Comparison of ENCODE assay signal across 1 cellular context in the genomic region with DNA sequence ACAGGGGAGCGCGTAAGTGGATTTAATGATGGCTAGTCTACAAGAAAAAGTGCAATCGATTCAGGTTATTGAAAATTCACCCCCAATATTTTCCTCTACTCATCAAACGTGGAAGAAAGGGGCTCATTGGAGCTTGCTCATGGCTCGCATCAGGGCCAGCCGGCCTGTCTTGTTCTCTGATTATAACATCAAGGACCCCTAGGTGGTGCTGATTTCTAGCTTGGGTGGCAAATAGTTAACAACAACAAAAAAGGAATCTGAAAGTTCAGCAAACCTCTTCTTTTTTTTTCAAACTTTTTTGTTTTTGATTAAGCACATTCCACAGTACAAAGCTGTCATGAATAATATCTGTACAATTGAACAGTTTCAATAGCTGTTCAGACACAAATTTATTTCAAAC.
TF ChIP-seq lines count a peak whose summit lies in the region.

No MANE protein-coding gene starts in this region.

TF ChIP-seq in GM23338, 12 proteins besides CTCF, POLR2A, EP300 and RAD21 (continued from another document):
- TF ChIP-seq, protein P1, sequence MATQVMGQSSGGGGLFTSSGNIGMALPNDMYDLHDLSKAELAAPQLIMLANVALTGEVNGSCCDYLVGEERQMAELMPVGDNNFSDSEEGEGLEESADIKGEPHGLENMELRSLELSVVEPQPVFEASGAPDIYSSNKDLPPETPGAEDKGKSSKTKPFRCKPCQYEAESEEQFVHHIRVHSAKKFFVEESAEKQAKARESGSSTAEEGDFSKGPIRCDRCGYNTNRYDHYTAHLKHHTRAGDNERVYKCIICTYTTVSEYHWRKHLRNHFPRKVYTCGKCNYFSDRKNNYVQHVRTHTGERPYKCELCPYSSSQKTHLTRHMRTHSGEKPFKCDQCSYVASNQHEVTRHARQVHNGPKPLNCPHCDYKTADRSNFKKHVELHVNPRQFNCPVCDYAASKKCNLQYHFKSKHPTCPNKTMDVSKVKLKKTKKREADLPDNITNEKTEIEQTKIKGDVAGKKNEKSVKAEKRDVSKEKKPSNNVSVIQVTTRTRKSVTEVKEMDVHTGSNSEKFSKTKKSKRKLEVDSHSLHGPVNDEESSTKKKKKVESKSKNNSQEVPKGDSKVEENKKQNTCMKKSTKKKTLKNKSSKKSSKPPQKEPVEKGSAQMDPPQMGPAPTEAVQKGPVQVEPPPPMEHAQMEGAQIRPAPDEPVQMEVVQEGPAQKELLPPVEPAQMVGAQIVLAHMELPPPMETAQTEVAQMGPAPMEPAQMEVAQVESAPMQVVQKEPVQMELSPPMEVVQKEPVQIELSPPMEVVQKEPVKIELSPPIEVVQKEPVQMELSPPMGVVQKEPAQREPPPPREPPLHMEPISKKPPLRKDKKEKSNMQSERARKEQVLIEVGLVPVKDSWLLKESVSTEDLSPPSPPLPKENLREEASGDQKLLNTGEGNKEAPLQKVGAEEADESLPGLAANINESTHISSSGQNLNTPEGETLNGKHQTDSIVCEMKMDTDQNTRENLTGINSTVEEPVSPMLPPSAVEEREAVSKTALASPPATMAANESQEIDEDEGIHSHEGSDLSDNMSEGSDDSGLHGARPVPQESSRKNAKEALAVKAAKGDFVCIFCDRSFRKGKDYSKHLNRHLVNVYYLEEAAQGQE (IDR thresholded peaks at IDR 0.05; ENCODE audit: unreplicated experiment), result no peak
- TF ChIP-seq CREB1 (CRISPR knock-in tag; IDR thresholded peaks at IDR 0.05; ENCODE audit: low read depth) (no peak), JUNB (IDR thresholded peaks at IDR 0.05; ENCODE audit: unreplicated experiment) (no peak), EZH2phosphoT487 (IDR thresholded peaks at IDR 0.05; ENCODE audit: unreplicated experiment) (no peak), STAT1 (IDR thresholded peaks at IDR 0.05; ENCODE audit: unreplicated experiment) (no peak), NANOG (IDR thresholded peaks at IDR 0.05; ENCODE audit: borderline replicate concordance) (no peak), POLR2AphosphoS5 (IDR thresholded peaks at IDR 0.05; ENCODE audit: low read depth) (no peak), ZNF114 (CRISPR knock-in tag; IDR thresholded peaks at IDR 0.05) (no peak), EZH2 (IDR thresholded peaks at IDR 0.05; ENCODE audit: low read depth, unreplicated experiment) (no peak)
- TF ChIP-seq, protein P2, sequence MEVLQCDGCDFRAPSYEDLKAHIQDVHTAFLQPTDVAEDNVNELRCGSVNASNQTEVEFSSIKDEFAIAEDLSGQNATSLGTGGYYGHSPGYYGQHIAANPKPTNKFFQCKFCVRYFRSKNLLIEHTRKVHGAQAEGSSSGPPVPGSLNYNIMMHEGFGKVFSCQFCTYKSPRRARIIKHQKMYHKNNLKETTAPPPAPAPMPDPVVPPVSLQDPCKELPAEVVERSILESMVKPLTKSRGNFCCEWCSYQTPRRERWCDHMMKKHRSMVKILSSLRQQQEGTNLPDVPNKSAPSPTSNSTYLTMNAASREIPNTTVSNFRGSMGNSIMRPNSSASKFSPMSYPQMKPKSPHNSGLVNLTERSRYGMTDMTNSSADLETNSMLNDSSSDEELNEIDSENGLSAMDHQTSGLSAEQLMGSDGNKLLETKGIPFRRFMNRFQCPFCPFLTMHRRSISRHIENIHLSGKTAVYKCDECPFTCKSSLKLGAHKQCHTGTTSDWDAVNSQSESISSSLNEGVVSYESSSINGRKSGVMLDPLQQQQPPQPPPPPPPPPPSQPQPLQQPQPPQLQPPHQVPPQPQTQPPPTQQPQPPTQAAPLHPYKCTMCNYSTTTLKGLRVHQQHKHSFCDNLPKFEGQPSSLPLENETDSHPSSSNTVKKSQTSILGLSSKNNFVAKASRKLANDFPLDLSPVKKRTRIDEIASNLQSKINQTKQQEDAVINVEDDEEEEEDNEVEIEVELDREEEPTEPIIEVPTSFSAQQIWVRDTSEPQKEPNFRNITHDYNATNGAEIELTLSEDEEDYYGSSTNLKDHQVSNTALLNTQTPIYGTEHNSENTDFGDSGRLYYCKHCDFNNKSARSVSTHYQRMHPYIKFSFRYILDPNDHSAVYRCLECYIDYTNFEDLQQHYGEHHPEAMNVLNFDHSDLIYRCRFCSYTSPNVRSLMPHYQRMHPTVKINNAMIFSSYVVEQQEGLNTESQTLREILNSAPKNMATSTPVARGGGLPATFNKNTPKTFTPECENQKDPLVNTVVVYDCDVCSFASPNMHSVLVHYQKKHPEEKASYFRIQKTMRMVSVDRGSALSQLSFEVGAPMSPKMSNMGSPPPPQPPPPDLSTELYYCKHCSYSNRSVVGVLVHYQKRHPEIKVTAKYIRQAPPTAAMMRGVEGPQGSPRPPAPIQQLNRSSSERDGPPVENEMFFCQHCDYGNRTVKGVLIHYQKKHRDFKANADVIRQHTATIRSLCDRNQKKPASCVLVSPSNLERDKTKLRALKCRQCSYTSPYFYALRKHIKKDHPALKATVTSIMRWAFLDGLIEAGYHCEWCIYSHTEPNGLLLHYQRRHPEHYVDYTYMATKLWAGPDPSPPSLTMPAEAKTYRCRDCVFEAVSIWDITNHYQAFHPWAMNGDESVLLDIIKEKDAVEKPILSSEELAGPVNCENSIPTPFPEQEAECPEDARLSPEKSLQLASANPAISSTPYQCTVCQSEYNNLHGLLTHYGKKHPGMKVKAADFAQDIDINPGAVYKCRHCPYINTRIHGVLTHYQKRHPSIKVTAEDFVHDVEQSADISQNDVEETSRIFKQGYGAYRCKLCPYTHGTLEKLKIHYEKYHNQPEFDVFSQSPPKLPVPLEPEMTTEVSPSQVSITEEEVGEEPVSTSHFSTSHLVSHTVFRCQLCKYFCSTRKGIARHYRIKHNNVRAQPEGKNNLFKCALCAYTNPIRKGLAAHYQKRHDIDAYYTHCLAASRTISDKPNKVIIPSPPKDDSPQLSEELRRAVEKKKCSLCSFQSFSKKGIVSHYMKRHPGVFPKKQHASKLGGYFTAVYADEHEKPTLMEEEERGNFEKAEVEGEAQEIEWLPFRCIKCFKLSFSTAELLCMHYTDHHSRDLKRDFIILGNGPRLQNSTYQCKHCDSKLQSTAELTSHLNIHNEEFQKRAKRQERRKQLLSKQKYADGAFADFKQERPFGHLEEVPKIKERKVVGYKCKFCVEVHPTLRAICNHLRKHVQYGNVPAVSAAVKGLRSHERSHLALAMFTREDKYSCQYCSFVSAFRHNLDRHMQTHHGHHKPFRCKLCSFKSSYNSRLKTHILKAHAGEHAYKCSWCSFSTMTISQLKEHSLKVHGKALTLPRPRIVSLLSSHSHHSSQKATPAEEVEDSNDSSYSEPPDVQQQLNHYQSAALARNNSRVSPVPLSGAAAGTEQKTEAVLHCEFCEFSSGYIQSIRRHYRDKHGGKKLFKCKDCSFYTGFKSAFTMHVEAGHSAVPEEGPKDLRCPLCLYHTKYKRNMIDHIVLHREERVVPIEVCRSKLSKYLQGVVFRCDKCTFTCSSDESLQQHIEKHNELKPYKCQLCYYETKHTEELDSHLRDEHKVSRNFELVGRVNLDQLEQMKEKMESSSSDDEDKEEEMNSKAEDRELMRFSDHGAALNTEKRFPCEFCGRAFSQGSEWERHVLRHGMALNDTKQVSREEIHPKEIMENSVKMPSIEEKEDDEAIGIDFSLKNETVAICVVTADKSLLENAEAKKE (CRISPR knock-in tag; IDR thresholded peaks at IDR 0.05), result no peak
